ENCODE assay signal across 8 cellular contexts in genomic region chr11:68837583-68838571, GRCh38. TPM values are rescaled to one million over a fixed set of nuclear protein-coding genes. Genes with fewer than 3 reads are reported as not detected.
DNase-seq lines count a peak whose midpoint lies in the region; ATAC-seq and TF ChIP-seq lines count a peak whose summit lies in the region.

No MANE protein-coding gene starts in this region.

- H3K9me3 Mint-ChIP-seq in stimulated activated naive CD8-positive, alpha-beta T cell treated with anti-CD3 and anti-CD28 coated beads, Interleukin-15, Interleukin-2, amounts not matched to agents 100 ng/mL and 50 ng/mL, for 24 hours, result no peaks in the 10 kb centered on the region
- H3K9me3 Mint-ChIP-seq in MCF 10A (ENCODE audit: unreplicated experiment), result no peaks in the 10 kb centered on the region
- no peaks in the 10 kb centered on the region for H3K9me3 Mint-ChIP-seq in naive thymus-derived CD4-positive, alpha-beta T cell

- POLR2A ChIA-PET in MCF 10A (lab: Yijun Ruan, JAX), result interaction anchor here (0.6 to 2.7 kb wide), 5 partner anchors 20 to 331 kb away, joined by 3 to 13 read pairs (median 5); partner anchors contain the start of gene IGHMBP2
- POLR2A ChIA-PET in naive thymus-derived CD4-positive, alpha-beta T cell (lab: Charles Lee), result interaction anchor here (0.6 to 2.2 kb wide), 3 partner anchors 13 to 237 kb away, joined by 3 to 9 read pairs (median 5); no protein-coding TSS in a partner anchor

- peaks cover 43 to 45% of the 10 kb centered on the region in 2 donors for H3K4me1 ChIP-seq in naive thymus-derived CD4-positive, alpha-beta T cell (ENCODE audit: control insufficient read depth in 2 of 2, insufficient read depth in 2 of 2, low read length in 2 of 2)

- H3K36me3 ChIP-seq in naive thymus-derived CD4-positive, alpha-beta T cell (ENCODE audit: control insufficient read depth in 2 of 3, insufficient read depth in 3 of 3, low read length in 3 of 3), result no peaks in the 10 kb centered on the region

- H3K4me1 Mint-ChIP-seq in stimulated activated naive CD8-positive, alpha-beta T cell treated with anti-CD3 and anti-CD28 coated beads, Interleukin-15, Interleukin-2, amounts not matched to agents 100 ng/mL and 50 ng/mL, for 24 hours (ENCODE audit: low read depth), result peaks cover 58% of the 10 kb centered on the region
- H3K4me1 Mint-ChIP-seq in MCF 10A (ENCODE audit: insufficient read depth, unreplicated experiment), result peaks cover 19% of the 10 kb centered on the region
- H3K4me1 Mint-ChIP-seq in naive thymus-derived CD4-positive, alpha-beta T cell, result peaks cover 29 to 68% (median 47%) of the 10 kb centered on the region in 7 donors

- peak overlapping the region; percentile 73 for H3K27ac ChIP-seq in naive thymus-derived CD4-positive, alpha-beta T cell (ENCODE audit: low read depth, low read length)

- peak overlapping the region; percentile 93 for H3K27ac Mint-ChIP-seq in stimulated activated naive CD8-positive, alpha-beta T cell treated with anti-CD3 and anti-CD28 coated beads, Interleukin-15, Interleukin-2, amounts not matched to agents 100 ng/mL and 50 ng/mL, for 24 hours
- H3K27ac Mint-ChIP-seq in MCF 10A (ENCODE audit: low read depth, unreplicated experiment), result peak overlapping the region; percentile 35
- H3K27ac Mint-ChIP-seq in naive thymus-derived CD4-positive, alpha-beta T cell, result peak overlapping the region; percentile 15 to 95 (median 86)

- H3K4me3 Mint-ChIP-seq in stimulated activated naive CD8-positive, alpha-beta T cell treated with anti-CD3 and anti-CD28 coated beads, Interleukin-15, Interleukin-2, amounts not matched to agents 100 ng/mL and 50 ng/mL, for 24 hours, result peak overlapping the region; percentile 85
- H3K4me3 Mint-ChIP-seq in MCF 10A (ENCODE audit: unreplicated experiment), result peak overlapping the region; percentile 73
- H3K4me3 Mint-ChIP-seq in naive thymus-derived CD4-positive, alpha-beta T cell, result peak overlapping the region; percentile 37 to 93 (median 78)

- no peaks in the 10 kb centered on the region for H3K27me3 ChIP-seq in naive thymus-derived CD4-positive, alpha-beta T cell (ENCODE audit: control insufficient read depth in 2 of 2, insufficient read depth in 2 of 2, low read length in 2 of 2)

- DNase-seq in stimulated activated naive CD8-positive, alpha-beta T cell treated with anti-CD3 and anti-CD28 coated beads, Interleukin-15, Interleukin-2, amounts not matched to agents 100 U/mL and 50 U/mL, for 24 hours, result no peak
- no peak for DNase-seq in MCF 10A (ENCODE audit: unreplicated experiment)
- no peak for DNase-seq in naive thymus-derived CD4-positive, alpha-beta T cell
- DNase-seq in COLO668 (lab: John Stamatoyannopoulos, UW; ENCODE audit: unreplicated experiment), result no peak
- no peak for DNase-seq in stimulated activated naive CD4-positive, alpha-beta T cell treated with Interleukin-2 at 50 U/mL for 16 hours (lab: John Stamatoyannopoulos, UW)

- no peaks in the 10 kb centered on the region for H3K36me3 Mint-ChIP-seq in stimulated activated naive CD8-positive, alpha-beta T cell treated with anti-CD3 and anti-CD28 coated beads, Interleukin-15, Interleukin-2, amounts not matched to agents 100 ng/mL and 50 ng/mL, for 24 hours (ENCODE audit: low read depth)
- H3K36me3 Mint-ChIP-seq in MCF 10A (ENCODE audit: insufficient read depth, unreplicated experiment), result peaks cover 12% of the 10 kb centered on the region
- H3K36me3 Mint-ChIP-seq in naive thymus-derived CD4-positive, alpha-beta T cell, result no peaks in the 10 kb centered on the region

- no peaks in the 10 kb centered on the region for H3K27me3 Mint-ChIP-seq in stimulated activated naive CD8-positive, alpha-beta T cell treated with anti-CD3 and anti-CD28 coated beads, Interleukin-15, Interleukin-2, amounts not matched to agents 100 ng/mL and 50 ng/mL, for 24 hours
- H3K27me3 Mint-ChIP-seq in MCF 10A (ENCODE audit: insufficient read depth, unreplicated experiment), result no peaks in the 10 kb centered on the region
- H3K27me3 Mint-ChIP-seq in naive thymus-derived CD4-positive, alpha-beta T cell, result no peaks in the 10 kb centered on the region

- no peak for ATAC-seq in stimulated activated naive CD8-positive, alpha-beta T cell treated with anti-CD3 and anti-CD28 coated beads, Interleukin-15, Interleukin-2, amounts not matched to agents 100 U/mL and 50 U/mL, for 24 hours
- ATAC-seq in naive thymus-derived CD4-positive, alpha-beta T cell, result no peak
- no peak for ATAC-seq in GM18517 (IDR thresholded peaks at IDR 0.05; ENCODE audit: unreplicated experiment)
- ATAC-seq in GM19328 (IDR thresholded peaks at IDR 0.05; ENCODE audit: unreplicated experiment), result no peak

- no TSS peak for BruUV-seq in MCF 10A (replicated peaks; lab: Mats Ljungman, UMichigan)

- CTCF ChIA-PET in MCF 10A (lab: Yijun Ruan, JAX), result interaction anchor here (0.7 kb wide), 1 partner anchor 79 kb away, joined by 3 read pairs; no protein-coding TSS in a partner anchor
- CTCF ChIA-PET in naive thymus-derived CD4-positive, alpha-beta T cell (lab: Charles Lee), result no interaction called here

- H3K4me3 ChIP-seq in naive thymus-derived CD4-positive, alpha-beta T cell (ENCODE audit: low read length), result no peak overlapping the region

- intact Hi-C loops in MCF 10A (cut with micrococcal nuclease), result no loop called here
- intact Hi-C loops in naive thymus-derived CD4-positive, alpha-beta T cell (cut with micrococcal nuclease), result loop anchor here (2.0 to 5.0 kb wide), 3 partner anchors 17 to 1364 kb away; partner anchors contain the start of gene FADD (in 1 of the 2)

- no peak for TF ChIP-seq CTCF in MCF 10A (IDR thresholded peaks at IDR 0.05; ENCODE audit: unreplicated experiment)

- H3K9me3 ChIP-seq in naive thymus-derived CD4-positive, alpha-beta T cell (ENCODE audit: control insufficient read depth in 2 of 3, low read length in 3 of 3), result no peaks in the 10 kb centered on the region

RNA-seq across cellular contexts. Expression of gene CPT1A, which starts 3.8 kb away (rescaled TPM):
- 31.8 and 34.0 TPM in 2 replicates for total RNA-seq in MCF 10A (2022)
- 10 to 100 TPM; 17.2 to 52.7 (median 20.5) TPM for total RNA-seq in naive thymus-derived CD4-positive, alpha-beta T cell
- polyA plus RNA-seq in naive thymus-derived CD4-positive, alpha-beta T cell, result 1 to 10 TPM; 2.3 to 3.5 TPM

Comparison
In these comparisons a context has a peak if more than half of its experiments do, and no peak if none do; other contexts are left out.
1. H3K27ac Mint-ChIP-seq: peak in every context shown above with its lines; median percentile 93 in stimulated activated naive CD8-positive, alpha-beta T cell treated with anti-CD3 and anti-CD28 coated beads, Interleukin-15, Interleukin-2, amounts not matched to agents 100 ng/mL and 50 ng/mL, for 24 hours; 86 in naive thymus-derived CD4-positive, alpha-beta T cell; 35 in MCF 10A.